ENCODE assay signal across 8 cellular contexts in the genomic region with DNA sequence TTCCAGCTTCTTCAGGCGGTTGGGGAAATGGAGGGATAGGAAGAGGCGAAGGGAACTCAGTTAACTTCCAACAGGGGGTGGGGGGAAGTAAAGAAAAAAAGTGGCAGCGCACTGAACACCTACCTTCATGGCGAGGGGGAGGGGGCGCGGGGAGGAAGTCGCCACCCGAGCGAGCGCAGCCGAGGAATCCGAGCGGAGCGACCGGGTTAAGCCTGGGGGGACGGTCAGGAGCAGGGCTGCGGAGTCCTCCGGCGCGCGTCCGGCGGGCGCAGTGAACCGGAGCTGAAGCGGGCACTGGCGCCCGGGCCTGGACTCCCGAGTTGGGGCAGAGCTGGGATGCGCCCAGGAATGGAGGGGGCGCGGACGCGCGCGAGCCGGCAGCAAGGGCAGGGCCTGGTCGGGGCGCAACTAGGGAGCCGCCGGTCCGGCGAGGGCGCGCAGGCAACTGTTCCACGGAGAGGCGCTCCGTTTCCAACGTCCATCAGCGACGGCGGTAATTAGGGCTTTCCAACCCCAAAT. TPM values are rescaled to one million over a fixed set of nuclear protein-coding genes. Genes with fewer than 3 reads are reported as not detected.
A peak's percentile ranks its signal among the peaks of the same experiment; 100 is the strongest.
DNase-seq lines count a peak whose midpoint lies in the region; ATAC-seq and TF ChIP-seq lines count a peak whose summit lies in the region.

Gene WNT5A (minus strand): TSS at position 450 of the 519 bp plus-strand sequence. CDS start 321 bp downstream, at position 129.

- peaks cover 18% of the 10 kb centered on the region; the same call in 1 of the 2 replicates for H3F3A ChIP-seq in PC-9 (ENCODE audit: insufficient read depth, low read depth)

- H4K20me1 ChIP-seq in PC-9 (ENCODE audit: insufficient read depth), result no peaks in the 10 kb centered on the region

- peaks cover 48% of the 10 kb centered on the region for H3K79me2 ChIP-seq in PC-9 (ENCODE audit: low read depth)

- CTCF ChIA-PET in PC-9 (lab: Charles Lee), result no interaction called here

- H3K4me1 ChIP-seq in PC-9 (replicated peaks; ENCODE audit: insufficient read depth) (peaks cover 22% of the 10 kb centered on the region), mucosa of rectum (ENCODE audit: control insufficient read depth in 2 of 2, insufficient read depth in 2 of 2, low read length in 2 of 2) (peaks cover 33 to 43% of the 10 kb centered on the region in 2 donors)

- no peak for ATAC-seq in HG03196 (IDR thresholded peaks at IDR 0.05; ENCODE audit: unreplicated experiment)

- H3K9ac ChIP-seq in mucosa of rectum (ENCODE audit: low read depth in 1 of 2, low read length in 2 of 2), result peak within 1 kb of the TSS; percentile 47 to 56

- no peak for DNase-seq in PC-9
- peak; percentile 39 for DNase-seq in epithelial cell of esophagus (ENCODE audit: low read depth)
- DNase-seq in HuH-7 (ENCODE audit: low spot score), result no peak
- DNase-seq in COR-L47 (lab: John Stamatoyannopoulos, UW), result no peak
- DNase-seq in activated CD4-positive, CD25-positive, alpha-beta regulatory T cell treated with anti-CD3 and anti-CD28 coated beads, Interleukin-2, amount 50 U/mL, for 72 hours, result no peak

- POLR2A ChIA-PET in PC-9 (lab: Charles Lee; ENCODE audit: unreplicated experiment), result interaction anchor here (0.6 to 0.9 kb wide), 3 partner anchors 125 to 624 kb away, joined by 4 to 9 read pairs (median 7); no protein-coding TSS in a partner anchor

- H3K4me3 ChIP-seq in GM12875 (ENCODE audit: low read depth, low read length), result peak within 1 kb of the TSS; percentile 70
- H3K4me3 ChIP-seq in PC-9, result peak within 1 kb of the TSS; percentile 58
- peak within 1 kb of the TSS; percentile 59 for H3K4me3 ChIP-seq in epithelial cell of esophagus (ENCODE audit: low read length)
- peak within 1 kb of the TSS; percentile 72 to 78 for H3K4me3 ChIP-seq in mucosa of rectum (ENCODE audit: low read length in 2 of 2)

- H3K9me2 ChIP-seq in PC-9 (ENCODE audit: insufficient read depth), result no peaks in the 10 kb centered on the region

- TF ChIP-seq CTCF in GM12875 (IDR thresholded peaks at IDR 0.05; ENCODE audit: borderline replicate concordance, insufficient read depth, low read depth, low read length), result no peak
- no peak for TF ChIP-seq CTCF in PC-9 (conservative IDR thresholded peaks at IDR 0.05)
- no peak for TF ChIP-seq CTCF in epithelial cell of esophagus (IDR thresholded peaks at IDR 0.05; ENCODE audit: insufficient read depth, low read depth, low read length, missing control alignments)

- peak within 1 kb of the TSS; percentile 72 for H3K4me2 ChIP-seq in PC-9

- no TSS peak for BruUV-seq in PC-9 (replicated peaks; lab: Mats Ljungman, UMichigan)

- peak within 1 kb of the TSS; percentile 72 for H2AFZ ChIP-seq in PC-9

- intact Hi-C loops in PC-9 (cut with micrococcal nuclease; ENCODE audit: unreplicated experiment), result loop anchor here (1.0 to 10.0 kb wide), 9 partner anchors 31 to 635 kb away; no protein-coding TSS in a partner anchor

- H3K36me3 ChIP-seq in PC-9 (ENCODE audit: low read depth) (no peaks in the 10 kb centered on the region), mucosa of rectum (ENCODE audit: control insufficient read depth in 2 of 2, insufficient read depth in 2 of 2, low read length in 2 of 2) (no peaks in the 10 kb centered on the region)

- no peaks in the 10 kb centered on the region for H3K27me3 ChIP-seq in PC-9 (ENCODE audit: insufficient read depth, low read depth)
- H3K27me3 ChIP-seq in mucosa of rectum (ENCODE audit: control insufficient read depth in 2 of 2, insufficient read depth in 2 of 2, low read length in 2 of 2), result peaks cover 30 to 44% of the 10 kb centered on the region in 2 donors

- H3K9me3 ChIP-seq in PC-9 (ENCODE audit: insufficient read depth, low read depth) (no peaks in the 10 kb centered on the region), mucosa of rectum (ENCODE audit: control insufficient read depth in 2 of 2, low read length in 2 of 2) (no peaks in the 10 kb centered on the region)

- H3K27ac ChIP-seq in PC-9 (peak within 1 kb of the TSS; percentile 73), mucosa of rectum (ENCODE audit: low read depth in 2 of 2, low read length in 2 of 2) (peak within 1 kb of the TSS; percentile 58 to 59)

RNA-seq across cellular contexts. Expression of gene WNT5A, which starts in this region (rescaled TPM):
- total RNA-seq in PC-9 (2021), result 146 and 174 TPM in 2 replicates
